Comparison of ENCODE assay signal across 10 cellular contexts in genomic region chr12:46368138-46368537, GRCh38. TPM values are rescaled to one million over a fixed set of nuclear protein-coding genes. Genes with fewer than 3 reads are reported as not detected.
DNase-seq lines count a peak whose midpoint lies in the region; ATAC-seq and TF ChIP-seq lines count a peak whose summit lies in the region.
"Had no signal": no experiment of that assay in that cellular context is flagged by ENCODE, and none has a peak within 500 bp of the region (broad histone marks: within the 10 kb centered on the region; RNA-seq: fewer than 3 reads in every experiment).

No MANE protein-coding gene starts in this region.

- intact Hi-C loops in prostate gland (cut with DNase I) (loop anchor here (10.0 kb wide), 2 partner anchors 213 to 567 kb away; no protein-coding TSS in a partner anchor), mucosa of descending colon (cut with DNase I, micrococcal nuclease) (no loop called here)

- no peaks in the 10 kb centered on the region for H3K9me3 Mint-ChIP-seq in T-helper 1 cell treated with Interleukin-12 subunit alpha and Interleukin-12 subunit beta and Interleukin-4 antibody, amounts not matched to agents 30 μg/mL and 1 μg/mL, for 36 hours

- peaks cover 56% of the 10 kb centered on the region for H3K4me1 Mint-ChIP-seq in T-helper 1 cell treated with Interleukin-12 subunit alpha and Interleukin-12 subunit beta and Interleukin-4 antibody, amounts not matched to agents 30 μg/mL and 1 μg/mL, for 36 hours (ENCODE audit: low read depth)

- peak overlapping the region in 1 of 2 donors; percentile 87 for H3K9ac ChIP-seq in liver (ENCODE audit: low read depth in 1 of 2, low read length in 2 of 2)

- TF ChIP-seq RAD21 in liver (IDR thresholded peaks at IDR 0.05) = no peak

- no peaks in the 10 kb centered on the region for H3K27me3 Mint-ChIP-seq in T-helper 1 cell treated with Interleukin-12 subunit alpha and Interleukin-12 subunit beta and Interleukin-4 antibody, amounts not matched to agents 30 μg/mL and 1 μg/mL, for 36 hours (ENCODE audit: low read depth)

- no peaks in the 10 kb centered on the region for H3K27me3 ChIP-seq in liver (ENCODE audit: control insufficient read depth in 4 of 4, insufficient read depth in 4 of 4, low read length in 3 of 4)
- no peaks in the 10 kb centered on the region for H3K27me3 ChIP-seq in prostate gland (replicated peaks; ENCODE audit: insufficient read depth)

- TF ChIP-seq CTCF in astrocyte of the cerebellum (IDR thresholded peaks at IDR 0.05; ENCODE audit: low read depth, low read length, missing control alignments) (no peak), liver (IDR thresholded peaks at IDR 0.05; ENCODE audit: low read depth, low read length, missing input control) (no peak), prostate gland (IDR thresholded peaks at IDR 0.05) (no peak), mucosa of descending colon (IDR thresholded peaks at IDR 0.05) (no peak)

- ATAC-seq in mucosa of descending colon = no peak

- in situ Hi-C loops in astrocyte of the cerebellum (cut with HindIII; ENCODE audit: low sequenced_read_pairs) = loop anchor here (5.0 kb wide), 2 partner anchors 314 to 644 kb away; no protein-coding TSS in a partner anchor

- H3K36me3 ChIP-seq in liver (ENCODE audit: control insufficient read depth in 4 of 4, insufficient read depth in 3 of 4, low read depth in 1 of 4, low read length in 3 of 4) (peaks cover 4 to 77% (median 64%) of the 10 kb centered on the region in 4 donors), prostate gland (peaks cover 0 to 29% of the 10 kb centered on the region in 2 donors), mucosa of descending colon (ENCODE audit: low read depth) (peaks cover 13% of the 10 kb centered on the region)

- peak overlapping the region; percentile 49 for H3K27ac Mint-ChIP-seq in T-helper 1 cell treated with Interleukin-12 subunit alpha and Interleukin-12 subunit beta and Interleukin-4 antibody, amounts not matched to agents 30 μg/mL and 1 μg/mL, for 36 hours

- peak overlapping the region; percentile 88 for H3K4me3 Mint-ChIP-seq in T-helper 1 cell treated with Interleukin-12 subunit alpha and Interleukin-12 subunit beta and Interleukin-4 antibody, amounts not matched to agents 30 μg/mL and 1 μg/mL, for 36 hours

- no peak for DNase-seq in T-helper 1 cell
- DNase-seq in astrocyte of the cerebellum (ENCODE audit: low read depth) = no peak
- peak in 18 of 49 donors; percentile 2 to 74 (median 16) for DNase-seq in substantia nigra (lab: John Stamatoyannopoulos, UW)
- no peak for DNase-seq in UCSD-AML1 (lab: John Stamatoyannopoulos, UW; ENCODE audit: unreplicated experiment)
- DNase-seq in prostate gland (ENCODE audit: low spot score) = no peak
- DNase-seq in mucosa of descending colon = no peak
- DNase-seq: ACHN, NCI-H69 had no signal

- H3K9me3 ChIP-seq in liver (ENCODE audit: control insufficient read depth in 4 of 4, low read length in 3 of 4) = no peaks in the 10 kb centered on the region
- H3K9me3 ChIP-seq in prostate gland = no peaks in the 10 kb centered on the region
- H3K9me3 ChIP-seq in mucosa of descending colon = no peaks in the 10 kb centered on the region

- H3K27ac ChIP-seq in liver (ENCODE audit: low read depth in 1 of 2, low read length in 2 of 2) (peak overlapping the region; percentile 31 to 98), substantia nigra (ENCODE audit: low read depth, low read length, poor library complexity, severe bottlenecking) (peak overlapping the region; percentile 66), prostate gland (peak overlapping the region in 1 of 2 donors; percentile 99)

- TF ChIP-seq POLR2A in prostate gland (IDR thresholded peaks at IDR 0.05) = no peak

- peaks cover 67% of the 10 kb centered on the region for H3K36me3 Mint-ChIP-seq in T-helper 1 cell treated with Interleukin-12 subunit alpha and Interleukin-12 subunit beta and Interleukin-4 antibody, amounts not matched to agents 30 μg/mL and 1 μg/mL, for 36 hours (ENCODE audit: low read depth)

- H3K4me1 ChIP-seq in liver (ENCODE audit: control insufficient read depth in 4 of 4, insufficient read depth in 4 of 4, low read length in 3 of 4) (peaks cover 2 to 46% (median 38%) of the 10 kb centered on the region in 4 donors), prostate gland (replicated peaks) (peaks cover 23% of the 10 kb centered on the region), mucosa of descending colon (ENCODE audit: low read depth) (peaks cover 56% of the 10 kb centered on the region)

- H3K4me3 ChIP-seq in astrocyte of the cerebellum (ENCODE audit: low read depth, low read length) (peak overlapping the region; percentile 96), liver (ENCODE audit: low read depth in 1 of 3, low read length in 3 of 3) (peak overlapping the region in 1 of 3 donors; percentile 97), prostate gland (peak overlapping the region in 1 of 2 donors; percentile 1), mucosa of descending colon (no peak overlapping the region)

TF ChIP-seq in liver, 16 proteins besides CTCF, POLR2A, EP300 and RAD21:
- TF ChIP-seq RXRA (IDR thresholded peaks at IDR 0.05) (peak in 1 of 2 donors; percentile 27), REST (IDR thresholded peaks at IDR 0.05) (no peak)

RNA-seq across cellular contexts. Expression of gene SLC38A2, which starts 4.4 kb away (rescaled TPM):
- total RNA-seq in liver (100 to 1,000 TPM in 1 of 2 donors, 10 to 100 TPM in 1; 85.7 to 472 TPM), prostate gland (100 to 1,000 TPM; 116 to 264 TPM), mucosa of descending colon (100 to 1,000 TPM in 2 of 3 donors, 10 to 100 TPM in 1; 82.9 to 216 (median 143) TPM)
- 100 to 1,000 TPM in 1 of 2 donors, 10 to 100 TPM in 1; 50.6 to 109 TPM for polyA plus RNA-seq in liver
